ENCODE assay signal across 8 cellular contexts in genomic region chr4:3074078-3074845, GRCh38. TPM values are rescaled to one million over a fixed set of nuclear protein-coding genes. Genes with fewer than 3 reads are reported as not detected.
A peak's percentile ranks its signal among the peaks of the same experiment; 100 is the strongest.
DNase-seq lines count a peak whose midpoint lies in the region; TF ChIP-seq lines count a peak whose summit lies in the region.

HTT (plus strand) TSS chr4:3074681; CDS start chr4:3074826, 145 bp downstream.
HTT-AS (minus strand) TSS chr4:3074538.

- CTCF ChIA-PET in activated naive CD4-positive, alpha-beta T cell treated with anti-CD3 and anti-CD28 coated beads, Interleukin-2, amount 10 ng/mL, durations not matched to agents 7 days and 5 days (lab: Charles Lee): no interaction called here

- peak within 1 kb of the TSS; percentile 96 for H3K4me3 ChIP-seq in GM06990 (replicated peaks; ENCODE audit: low read depth, low read length)

- peaks cover 39% of the 10 kb centered on the region for H3K4me1 Mint-ChIP-seq in HFFc6 (ENCODE audit: low read depth)
- peaks cover 29% of the 10 kb centered on the region for H3K4me1 Mint-ChIP-seq in activated naive CD4-positive, alpha-beta T cell treated with anti-CD3 and anti-CD28 coated beads, Interleukin-2, amount 10 ng/mL, durations not matched to agents 7 days and 5 days

- no peaks in the 10 kb centered on the region for H3K27me3 ChIP-seq in GM06990 (replicated peaks; ENCODE audit: control insufficient read depth, insufficient read depth, low read length)

- in situ Hi-C loops in SK-MEL-5 (cut with HindIII; ENCODE audit: low pct_unique_long_range_greater_than_20kb, low sequenced_read_pairs): no loop called here

- DNase-seq in GM06990 (ENCODE audit: extremely low read depth, insufficient read length) (peak; percentile 98), HFFc6 (peak; percentile 89), MV-4-11 (lab: John Stamatoyannopoulos, UW) (peak; percentile 92), SK-MEL-5 (ENCODE audit: low read depth, low spot score) (peak; percentile 91), globus pallidus (ENCODE audit: low spot score) (peak; percentile 97), nucleus accumbens (lab: John Stamatoyannopoulos, UW) (peak; percentile 86 to 100 (median 98)), superior temporal gyrus (ENCODE audit: extremely low spot score) (peak; percentile 94)
- DNase-seq in activated naive CD4-positive, alpha-beta T cell treated with anti-CD3 and anti-CD28 coated beads, Interleukin-2, amount 10 ng/mL, durations not matched to agents 7 days and 5 days: peak; percentile 98

- H3K4me3 Mint-ChIP-seq in HFFc6: peak within 1 kb of the TSS; percentile 97
- H3K4me3 Mint-ChIP-seq in activated naive CD4-positive, alpha-beta T cell treated with anti-CD3 and anti-CD28 coated beads, Interleukin-2, amount 10 ng/mL, durations not matched to agents 7 days and 5 days: peak within 1 kb of the TSS; percentile 84

- H3K36me3 Mint-ChIP-seq in HFFc6 (ENCODE audit: low read depth): no peaks in the 10 kb centered on the region
- H3K36me3 Mint-ChIP-seq in activated naive CD4-positive, alpha-beta T cell treated with anti-CD3 and anti-CD28 coated beads, Interleukin-2, amount 10 ng/mL, durations not matched to agents 7 days and 5 days: peaks cover 1% of the 10 kb centered on the region

- H3K27ac Mint-ChIP-seq in HFFc6: peak within 1 kb of the TSS; percentile 98
- H3K27ac Mint-ChIP-seq in activated naive CD4-positive, alpha-beta T cell treated with anti-CD3 and anti-CD28 coated beads, Interleukin-2, amount 10 ng/mL, durations not matched to agents 7 days and 5 days: peak within 1 kb of the TSS; percentile 94

- no peaks in the 10 kb centered on the region; the same call in 1 of the 2 replicates for H3K27me3 Mint-ChIP-seq in HFFc6 (ENCODE audit: insufficient read depth)
- H3K27me3 Mint-ChIP-seq in activated naive CD4-positive, alpha-beta T cell treated with anti-CD3 and anti-CD28 coated beads, Interleukin-2, amount 10 ng/mL, durations not matched to agents 7 days and 5 days: peaks cover 9% of the 10 kb centered on the region

- H3K36me3 ChIP-seq in GM06990 (ENCODE audit: control insufficient read depth, insufficient read depth, low read length): no peaks in the 10 kb centered on the region; the same call in 1 of the 2 replicates

- no peaks in the 10 kb centered on the region for H3K9me3 Mint-ChIP-seq in HFFc6
- no peaks in the 10 kb centered on the region for H3K9me3 Mint-ChIP-seq in activated naive CD4-positive, alpha-beta T cell treated with anti-CD3 and anti-CD28 coated beads, Interleukin-2, amount 10 ng/mL, durations not matched to agents 7 days and 5 days

- TF ChIP-seq CTCF in GM06990 (IDR thresholded peaks at IDR 0.05; ENCODE audit: insufficient read depth, low read length, poor library complexity, severe bottlenecking) (peak; percentile 10), HFFc6 (IDR thresholded peaks at IDR 0.05) (peak; percentile 23; the same call in 1 of the 2 replicates)

RNA-seq across cellular contexts. Expression of gene HTT, which starts in this region (rescaled TPM):
- total RNA-seq in HFFc6 (2021; fragmentation: NEBNext Ultra II Directional; extraction: Animal tissue kit (Norgen Biotek cat#: 25700)): 10 to 100 TPM; 38.1 to 52.0 (median 47.8) TPM
- total RNA-seq in SK-MEL-5 (2014; rRNA removed; shearing (Covaris generic)): 17.2 and 18.0 TPM in 2 replicates
- polyA plus RNA-seq in SK-MEL-5 (2015; cell fraction: cytosol; rRNA removed): 25.1 and 27.7 TPM in 2 replicates
- polyA plus RNA-seq in SK-MEL-5 (2015; cell fraction: nucleus; rRNA removed): 18.5 and 40.8 TPM in 2 replicates

RNA-seq across cellular contexts. Expression of gene HTT-AS, which starts in this region (rescaled TPM):
- total RNA-seq in HFFc6 (2021; fragmentation: NEBNext Ultra II Directional; extraction: Animal tissue kit (Norgen Biotek cat#: 25700)): not detected
- total RNA-seq in SK-MEL-5 (2014; rRNA removed; shearing (Covaris generic)): not detected in 2 replicates
- polyA plus RNA-seq in SK-MEL-5 (2015; cell fraction: cytosol; rRNA removed): not detected in 2 replicates
- not detected in 2 replicates for polyA plus RNA-seq in SK-MEL-5 (2015; cell fraction: nucleus; rRNA removed)

Comparison
In these comparisons a context has a peak if more than half of its experiments do, and no peak if none do; other contexts are left out.
1. Peak in every context shown above with its lines: DNase-seq and H3K4me3 ChIP-seq.